ENCODE assay signal across 8 cellular contexts in genomic region chr1:197198911-197199310, GRCh38. TPM values are rescaled to one million over a fixed set of nuclear protein-coding genes. Genes with fewer than 3 reads are reported as not detected.
DNase-seq lines count a peak whose midpoint lies in the region; ATAC-seq and TF ChIP-seq lines count a peak whose summit lies in the region.

No MANE protein-coding gene starts in this region.

- H3K27ac ChIP-seq in ectodermal cell (ENCODE audit: insufficient read depth, low read depth, low read length, poor library complexity, severe bottlenecking) = no peak overlapping the region
- no peak overlapping the region for H3K27ac ChIP-seq in neural progenitor cell

- H2AFZ ChIP-seq in neural progenitor cell (replicated peaks) = no peak overlapping the region

- H3K9me3 Mint-ChIP-seq in Calu3 (ENCODE audit: low read depth, unreplicated experiment) = no peaks in the 10 kb centered on the region
- no peaks in the 10 kb centered on the region for H3K9me3 Mint-ChIP-seq in neural progenitor cell

- peaks cover 66% of the 10 kb centered on the region for H3K79me2 ChIP-seq in neural progenitor cell (ENCODE audit: low read depth)

- H3K9me3 ChIP-seq in ectodermal cell (ENCODE audit: control insufficient read depth, low read length) (no peaks in the 10 kb centered on the region), neural progenitor cell (ENCODE audit: low read depth) (no peaks in the 10 kb centered on the region)

- peak overlapping the region; percentile 90 for H3K4me3 Mint-ChIP-seq in Calu3 (ENCODE audit: low read depth, unreplicated experiment)
- peak overlapping the region; percentile 97 for H3K4me3 Mint-ChIP-seq in neural progenitor cell

- TF ChIP-seq CTCF in Calu3 (IDR thresholded peaks at IDR 0.05; ENCODE audit: unreplicated experiment) = no peak
- no peak for TF ChIP-seq CTCF in neural progenitor cell (IDR thresholded peaks at IDR 0.05)

- DNase-seq in Calu3 (no peak), NCI-H69 (lab: John Stamatoyannopoulos, UW) (peak; percentile 18), neural progenitor cell (ENCODE audit: low spot score) (no peak), H7 (no peak), Kasumi-1 (lab: John Stamatoyannopoulos, UW) (no peak)

- peak overlapping the region; percentile 12 for H3K9ac ChIP-seq in neural progenitor cell

- no peak overlapping the region for H3K27ac Mint-ChIP-seq in Calu3 (ENCODE audit: unreplicated experiment)
- H3K27ac Mint-ChIP-seq in neural progenitor cell = no peak overlapping the region

- intact Hi-C loops in Calu3 (cut with micrococcal nuclease; ENCODE audit: unreplicated experiment) = no loop called here

- CTCF ChIA-PET in Calu3 (lab: Charles Lee) = no interaction called here

- H3K4me3 ChIP-seq in ectodermal cell (ENCODE audit: insufficient read depth, low read depth, low read length) = peak overlapping the region; percentile 13
- H3K4me3 ChIP-seq in neural progenitor cell = peak overlapping the region; percentile 89
- H3K4me3 ChIP-seq in H7 (ENCODE audit: insufficient read depth, low read depth, low read length) = no peak overlapping the region

- H3F3A ChIP-seq in neural progenitor cell (ENCODE audit: low read depth) = peaks cover 8% of the 10 kb centered on the region

- H4K20me1 ChIP-seq in neural progenitor cell (ENCODE audit: low read depth) = no peaks in the 10 kb centered on the region

- no TSS peak for BruUV-seq in Calu3 (replicated peaks; lab: Mats Ljungman, UMichigan)

- no peaks in the 10 kb centered on the region for H3K36me3 ChIP-seq in ectodermal cell (ENCODE audit: control insufficient read depth, insufficient read depth, low read length)
- H3K36me3 ChIP-seq in neural progenitor cell = no peaks in the 10 kb centered on the region
- H3K36me3 ChIP-seq in H7 (replicated peaks; ENCODE audit: control insufficient read depth, insufficient read depth, low read length) = no peaks in the 10 kb centered on the region

- H3K4me1 ChIP-seq in ectodermal cell (ENCODE audit: control insufficient read depth, insufficient read depth, low read length) (peaks cover 8% of the 10 kb centered on the region), neural progenitor cell (peaks cover 31% of the 10 kb centered on the region)

- no peaks in the 10 kb centered on the region for H3K27me3 ChIP-seq in ectodermal cell (ENCODE audit: control insufficient read depth, insufficient read depth, low read length, poor library complexity, severe bottlenecking)
- no peaks in the 10 kb centered on the region for H3K27me3 ChIP-seq in neural progenitor cell
- no peaks in the 10 kb centered on the region for H3K27me3 ChIP-seq in H7 (ENCODE audit: control insufficient read depth, insufficient read depth, low read length)

- peaks cover 40% of the 10 kb centered on the region for H3K4me1 Mint-ChIP-seq in Calu3 (ENCODE audit: low read depth, unreplicated experiment)
- H3K4me1 Mint-ChIP-seq in neural progenitor cell = peaks cover 42% of the 10 kb centered on the region

- ATAC-seq in GM19351 (IDR thresholded peaks at IDR 0.05; ENCODE audit: unreplicated experiment) (no peak), HG02759 (IDR thresholded peaks at IDR 0.05; ENCODE audit: unreplicated experiment) (no peak)

- H3K36me3 Mint-ChIP-seq in Calu3 (ENCODE audit: insufficient read depth, unreplicated experiment) (peaks cover 33% of the 10 kb centered on the region), neural progenitor cell (peaks cover 17% of the 10 kb centered on the region)

- no CpG with 5 or more reads among the region's 2 CpGs for WGBS in ectodermal cell, 2 experiments

- H3K4me2 ChIP-seq in neural progenitor cell = peak overlapping the region; percentile 95

- H3K27me3 Mint-ChIP-seq in Calu3 (ENCODE audit: unreplicated experiment) (no peaks in the 10 kb centered on the region), neural progenitor cell (ENCODE audit: insufficient read depth, low read depth) (no peaks in the 10 kb centered on the region)

RNA-seq across cellular contexts. Expression of gene ZBTB41, which starts 2.2 kb away (rescaled TPM):
- total RNA-seq in Calu3 (2022) (19.6 and 20.1 TPM in 2 replicates), neural progenitor cell (ENCODE audit: low replicate concordance) (13.9 and 21.9 TPM in 2 replicates)
- 7.1 TPM for polyA plus RNA-seq in ectodermal cell (2013, experiment 1 of 4)
- 7.4 TPM for polyA plus RNA-seq in ectodermal cell (2013, experiment 2 of 4)
- 6.9 TPM for polyA plus RNA-seq in ectodermal cell (2013, experiment 3 of 4)
- 8.5 TPM for polyA plus RNA-seq in ectodermal cell (2013, experiment 4 of 4)
- 7.3 and 10.8 TPM in 2 replicates for total RNA-seq in H7 (2014; rRNA removed; shearing (Covaris generic))

RNA-seq across cellular contexts. Expression of gene ASPM, which starts 52.4 kb away (rescaled TPM):
- 36.3 and 44.0 TPM in 2 replicates for total RNA-seq in Calu3 (2022)
- polyA plus RNA-seq in ectodermal cell (2013, experiment 1 of 4) = 43.8 TPM
- polyA plus RNA-seq in ectodermal cell (2013, experiment 2 of 4) = 44.0 TPM
- polyA plus RNA-seq in ectodermal cell (2013, experiment 3 of 4) = 45.7 TPM
- 50.4 TPM for polyA plus RNA-seq in ectodermal cell (2013, experiment 4 of 4)
- total RNA-seq in neural progenitor cell (ENCODE audit: low replicate concordance) = 95.5 and 146 TPM in 2 replicates
- total RNA-seq in H7 (2014; rRNA removed; shearing (Covaris generic)) = 48.3 and 65.0 TPM in 2 replicates
